8 cellular contexts compared by ENCODE assay signal in the genomic region with DNA sequence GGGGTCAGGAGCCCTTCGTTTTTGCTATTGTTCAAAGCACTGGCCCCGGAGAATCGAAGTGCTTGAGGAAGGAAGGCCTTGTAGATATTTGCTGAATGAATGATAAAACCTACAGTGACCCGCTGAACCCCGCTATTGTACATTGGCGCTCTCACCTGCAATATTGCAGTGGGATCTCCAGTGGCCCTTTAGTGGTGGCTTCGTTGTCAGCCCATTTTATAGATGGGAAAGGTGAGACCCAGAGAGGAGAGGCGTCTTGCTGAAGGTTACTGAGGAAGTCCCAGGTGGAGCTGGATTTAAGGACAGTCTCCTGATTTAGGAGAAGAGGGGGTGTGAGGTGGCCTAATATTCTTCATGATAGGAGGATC. TPM values are rescaled to one million over a fixed set of nuclear protein-coding genes. Genes with fewer than 3 reads are reported as not detected.
DNase-seq lines count a peak whose midpoint lies in the region; ATAC-seq, FAIRE-seq and TF ChIP-seq lines count a peak whose summit lies in the region.

No MANE protein-coding gene starts in this region.

- TF ChIP-seq CTCF in fibroblast of mammary gland (conservative IDR thresholded peaks at IDR 0.05; ENCODE audit: control insufficient read depth, insufficient read depth, low read depth, low read length) = no peak
- no peak for TF ChIP-seq CTCF in psoas muscle (IDR thresholded peaks at IDR 0.05)
- TF ChIP-seq CTCF in GM20000 (IDR thresholded peaks at IDR 0.05; ENCODE audit: extremely low read depth, missing control alignments) = no peak

- H3K9ac ChIP-seq in ES-I3 (ENCODE audit: low read depth, low read length) = peak overlapping the region; percentile 76; the same call in 1 of the 2 replicates

- FAIRE-seq in GM12891 (lab: Jason Lieb, UNC) = no peak

- no peak for DNase-seq in SJCRH30
- DNase-seq in fibroblast of mammary gland (ENCODE audit: low read depth) = no peak
- no peak for DNase-seq in psoas muscle
- DNase-seq in GM20000 (ENCODE audit: low spot score) = no peak
- DNase-seq in GM12891 (ENCODE audit: insufficient read length, low spot score) = no peak
- no peak for DNase-seq in NCI-H2081 (lab: John Stamatoyannopoulos, UW)

- 8 to 9% (median 8%) methylated on average over 8 of the region's 8 CpGs for WGBS in psoas muscle, 3 donors

- no peaks in the 10 kb centered on the region for H3K9me3 ChIP-seq in ES-I3 (ENCODE audit: control insufficient read depth, insufficient read depth, low read length)
- H3K9me3 ChIP-seq in SJCRH30 (replicated peaks) = no peaks in the 10 kb centered on the region
- no peaks in the 10 kb centered on the region for H3K9me3 ChIP-seq in psoas muscle

- peaks cover 19% of the 10 kb centered on the region; the same call in 1 of the 2 replicates for H3K4me1 ChIP-seq in ES-I3 (ENCODE audit: insufficient read depth, low read length)
- H3K4me1 ChIP-seq in SJCRH30 = peaks cover 29% of the 10 kb centered on the region
- H3K4me1 ChIP-seq in psoas muscle = peaks cover 19% of the 10 kb centered on the region

- ATAC-seq in psoas muscle (no peak), GM18498 (IDR thresholded peaks at IDR 0.05; ENCODE audit: unreplicated experiment) (no peak)

- no peaks in the 10 kb centered on the region for H3K27me3 ChIP-seq in SJCRH30
- no peaks in the 10 kb centered on the region for H3K27me3 ChIP-seq in psoas muscle (ENCODE audit: insufficient read depth in 3 of 3, low read length in 2 of 3)

- TF ChIP-seq POLR2A in GM12891 (IDR thresholded peaks at IDR 0.05; ENCODE audit: low read depth, low read length) = no peak

- H3K27ac ChIP-seq in SJCRH30 = no peak overlapping the region
- H3K27ac ChIP-seq in psoas muscle = peak overlapping the region; percentile 80

- intact Hi-C loops in psoas muscle (cut with DNase I) = loop anchor here (1.0 kb wide), 1 partner anchor 41 kb away; no protein-coding TSS in a partner anchor

- no peaks in the 10 kb centered on the region for H3K36me3 ChIP-seq in ES-I3 (ENCODE audit: insufficient read depth, low read length)
- no peaks in the 10 kb centered on the region; the same call in 1 of the 2 replicates for H3K36me3 ChIP-seq in SJCRH30
- H3K36me3 ChIP-seq in psoas muscle (ENCODE audit: insufficient read depth in 1 of 2, low read depth in 1 of 2) = peaks cover 0 to 7% of the 10 kb centered on the region in 2 donors

- peak overlapping the region; percentile 79 for H3K4me3 ChIP-seq in SJCRH30
- H3K4me3 ChIP-seq in fibroblast of mammary gland (ENCODE audit: control insufficient read depth, low read depth, low read length) = peak overlapping the region; percentile 90
- H3K4me3 ChIP-seq in psoas muscle = peak overlapping the region; percentile 78

TF ChIP-seq in GM12891, 5 proteins besides CTCF, POLR2A, EP300 and RAD21:
- TF ChIP-seq POLR2AphosphoS5 (IDR thresholded peaks at IDR 0.05; ENCODE audit: low read depth, low read length) (no peak), TAF1 (IDR thresholded peaks at IDR 0.05; ENCODE audit: low read depth, low read length) (no peak), PAX5 (IDR thresholded peaks at IDR 0.05; ENCODE audit: insufficient read depth, low read length, severe bottlenecking) (no peak)

RNA-seq across cellular contexts. Expression of gene CDC42EP2, which starts 1.2 kb away (rescaled TPM):
- 5.6 and 6.0 TPM in 2 replicates for total RNA-seq in SJCRH30 (2014; rRNA removed; shearing (Covaris generic))
- 1 to 10 TPM; 4.9 to 7.3 (median 6.8) TPM for total RNA-seq in psoas muscle
- 1 to 10 TPM; 2.7 to 5.9 (median 3.3) TPM for polyA plus RNA-seq in psoas muscle
- polyA plus RNA-seq in GM12891 (2012; ENCODE audit: low read depth, missing spikeins) = 0.32 TPM

RNA-seq across cellular contexts. Expression of gene DPF2, which starts 17.8 kb away (rescaled TPM):
- total RNA-seq in SJCRH30 (2014; rRNA removed; shearing (Covaris generic)) = 33.0 and 38.0 TPM in 2 replicates
- 10 to 100 TPM; 26.5 to 43.8 (median 40.6) TPM for total RNA-seq in psoas muscle
- polyA plus RNA-seq in psoas muscle = 10 to 100 TPM; 24.8 to 39.2 (median 29.7) TPM
- 29.9 TPM for polyA plus RNA-seq in GM12891 (2012; ENCODE audit: low read depth, missing spikeins)

RNA-seq across cellular contexts. Expression of gene TIGD3, which starts 38.7 kb away (rescaled TPM):
- total RNA-seq in SJCRH30 (2014; rRNA removed; shearing (Covaris generic)) = 0.53 and 0.71 TPM in 2 replicates
- total RNA-seq in psoas muscle = under 1 TPM in 1 of 4 donors, not detected in 3; 0.25 TPM
- polyA plus RNA-seq in psoas muscle = under 1 TPM; 0.05 to 0.09 (median 0.08) TPM
- 0.53 TPM for polyA plus RNA-seq in GM12891 (2012; ENCODE audit: low read depth, missing spikeins)

RNA-seq across cellular contexts. Expression of gene POLA2, which starts 54.1 kb away (rescaled TPM):
- total RNA-seq in SJCRH30 (2014; rRNA removed; shearing (Covaris generic)) = 47.2 and 54.6 TPM in 2 replicates
- total RNA-seq in psoas muscle = 1 to 10 TPM; 1.7 to 3.4 (median 3.0) TPM
- 1 to 10 TPM; 2.1 to 5.8 (median 4.3) TPM for polyA plus RNA-seq in psoas muscle
- 31.6 TPM for polyA plus RNA-seq in GM12891 (2012; ENCODE audit: low read depth, missing spikeins)
